ENCODE assay signal across 18 cellular contexts in genomic region chr6:46207174-46207573, GRCh38. TPM values are rescaled to one million over a fixed set of nuclear protein-coding genes. Genes with fewer than 3 reads are reported as not detected.
DNase-seq lines count a peak whose midpoint lies in the region; ATAC-seq and TF ChIP-seq lines count a peak whose summit lies in the region.
"Had no signal": no experiment of that assay in that cellular context is flagged by ENCODE, and none has a peak within 500 bp of the region (broad histone marks: within the 10 kb centered on the region; RNA-seq: fewer than 3 reads in every experiment).

No MANE protein-coding gene starts in this region.

- peaks cover 0 to 3% of the 10 kb centered on the region in 2 donors for H3K4me1 Mint-ChIP-seq in natural killer cell treated with Interleukin-12 subunit alpha and Interleukin-12 subunit beta and Interleukin-15 and Interleukin-18, amount 100 ng/mL, for 72 hours (ENCODE audit: low read depth in 2 of 2)
- H3K4me1 Mint-ChIP-seq: B cell had no signal

- intact Hi-C loops in breast epithelium (cut with DNase I; ENCODE audit: low total_unique reads) (no loop called here), posterior cingulate gyrus (cut with DNase I) (loop anchor here (5.0 kb wide), 1 partner anchor 120 kb away; no protein-coding TSS in a partner anchor)

- H2BK5ac ChIP-seq in mesenchymal stem cell (ENCODE audit: low read depth, low read length, poor library complexity, severe bottlenecking), result no peak overlapping the region

- H3K4me1 ChIP-seq in breast epithelium, result no peaks in the 10 kb centered on the region
- H3K4me1 ChIP-seq in OCI-LY3 (ENCODE audit: low read length), result peaks cover 7% of the 10 kb centered on the region
- no peaks in the 10 kb centered on the region for H3K4me1 ChIP-seq in mesenchymal stem cell (ENCODE audit: control insufficient read depth, insufficient read depth, low read depth, low read length)
- H3K4me1 ChIP-seq: A549 had no signal

- no peaks in the 10 kb centered on the region for H4K20me1 ChIP-seq in OCI-LY3 (ENCODE audit: insufficient read depth, low read length)

- H3K9me3 ChIP-seq in breast epithelium (no peaks in the 10 kb centered on the region), OCI-LY3 (ENCODE audit: insufficient read depth, low read length) (0 out of 2 replicates have a peak, but pooled peaks cover 4% of the 10 kb centered on the region), mesenchymal stem cell (ENCODE audit: control insufficient read depth, low read length) (no peaks in the 10 kb centered on the region)
- H3K9me3 ChIP-seq: A549 had no signal

- H3K4me3 ChIP-seq in breast epithelium (no peak overlapping the region), OCI-LY3 (ENCODE audit: low read length) (no peak overlapping the region), mesenchymal stem cell (ENCODE audit: insufficient read depth in 1 of 2, low read depth in 1 of 2, low read length in 2 of 2) (no peak overlapping the region)
- H3K4me3 ChIP-seq: A549, K562 had no signal

- H4K8ac ChIP-seq in mesenchymal stem cell (ENCODE audit: low read length), result no peak overlapping the region

- no peak overlapping the region for H2BK120ac ChIP-seq in mesenchymal stem cell (ENCODE audit: low read depth, low read length)

- H2AK5ac ChIP-seq in mesenchymal stem cell (ENCODE audit: low read length, severe bottlenecking), result no peak overlapping the region

- no peak overlapping the region for H2BK15ac ChIP-seq in mesenchymal stem cell (ENCODE audit: low read depth, poor library complexity, severe bottlenecking)

- no peak overlapping the region for H2BK12ac ChIP-seq in mesenchymal stem cell (ENCODE audit: low read length in 2 of 2)

- no peaks in the 10 kb centered on the region for H3K79me2 ChIP-seq in OCI-LY3 (ENCODE audit: low read length)

- no peak overlapping the region for H3K4ac ChIP-seq in mesenchymal stem cell (ENCODE audit: low read depth in 1 of 2, low read length in 2 of 2)

- H3K23ac ChIP-seq in mesenchymal stem cell (ENCODE audit: low read length in 2 of 2), result no peak overlapping the region

- H3K9me3 Mint-ChIP-seq in natural killer cell treated with Interleukin-12 subunit alpha and Interleukin-12 subunit beta and Interleukin-15 and Interleukin-18, amount 100 ng/mL, for 72 hours, result no peaks in the 10 kb centered on the region

- peak overlapping the region; percentile 22 for H4K91ac ChIP-seq in mesenchymal stem cell (ENCODE audit: low read length)

- H3K36me3 ChIP-seq in breast epithelium, result no peaks in the 10 kb centered on the region
- no peaks in the 10 kb centered on the region for H3K36me3 ChIP-seq in OCI-LY3 (replicated peaks; ENCODE audit: low read depth, low read length)
- no peaks in the 10 kb centered on the region for H3K36me3 ChIP-seq in mesenchymal stem cell (ENCODE audit: control insufficient read depth in 1 of 2, insufficient read depth in 2 of 2, low read depth in 1 of 2, low read length in 2 of 2)

- no peak overlapping the region for H3K4me3 Mint-ChIP-seq in natural killer cell treated with Interleukin-12 subunit alpha and Interleukin-12 subunit beta and Interleukin-15 and Interleukin-18, amount 100 ng/mL, for 72 hours
- H3K4me3 Mint-ChIP-seq: B cell, CD14-positive monocyte had no signal

- 81% methylated on average over 2 of the region's 3 CpGs for WGBS in mesenchymal stem cell

- H3K4me2 ChIP-seq in OCI-LY3 (ENCODE audit: low read length) (peak overlapping the region; percentile 10), mesenchymal stem cell (ENCODE audit: low read length, poor library complexity, severe bottlenecking) (no peak overlapping the region)
- H3K4me2 ChIP-seq: A549 had no signal

- DNase-seq in T47D (ENCODE audit: low read depth in 1 of 2, low spot score in 1 of 2) (peak; percentile 26 to 59), breast epithelium (ENCODE audit: low spot score in 2 of 2) (no peak), HT-29 (ENCODE audit: low spot score) (peak; percentile 19), mesenchymal stem cell (no peak), NCI-H82 treated with DMSO at 0.1 percent for 48 hours (lab: John Stamatoyannopoulos, UW; ENCODE audit: unreplicated experiment) (no peak), posterior cingulate gyrus (no peak)
- no peak for DNase-seq in natural killer cell treated with Interleukin-12 subunit alpha and Interleukin-12 subunit beta and Interleukin-15 and Interleukin-18, amount 100 ng/mL, for 72 hours (ENCODE audit: low spot score)
- DNase-seq: GDM1, MM.1S, NCI-H1048, NCI-H1436 treated with DMSO at 0.1 percent for 48 hours, NCI-H1930, NCI-H446 treated with DMSO at 0.1 percent for 48 hours had no signal

- no peak overlapping the region for H3K14ac ChIP-seq in mesenchymal stem cell (ENCODE audit: low read length in 2 of 2)

- no peaks in the 10 kb centered on the region for H3K27me3 Mint-ChIP-seq in natural killer cell treated with Interleukin-12 subunit alpha and Interleukin-12 subunit beta and Interleukin-15 and Interleukin-18, amount 100 ng/mL, for 72 hours
- H3K27me3 Mint-ChIP-seq: B cell had no signal

- no peak overlapping the region for H3K27ac Mint-ChIP-seq in natural killer cell treated with Interleukin-12 subunit alpha and Interleukin-12 subunit beta and Interleukin-15 and Interleukin-18, amount 100 ng/mL, for 72 hours
- H3K27ac Mint-ChIP-seq: B cell had no signal

- ATAC-seq in natural killer cell treated with Interleukin-12 subunit alpha and Interleukin-12 subunit beta and Interleukin-15 and Interleukin-18, amount 100 ng/mL, for 72 hours, result no peak
- ATAC-seq: A549, K562 had no signal

- no peaks in the 10 kb centered on the region for H3K27me3 ChIP-seq in breast epithelium
- H3K27me3 ChIP-seq in OCI-LY3 (ENCODE audit: low read depth, low read length), result no peaks in the 10 kb centered on the region
- H3K27me3 ChIP-seq in mesenchymal stem cell (ENCODE audit: control insufficient read depth in 1 of 2, insufficient read depth in 1 of 2, low read length in 2 of 2), result peaks cover 0 to 23% of the 10 kb centered on the region in 2 experiments

- 0 out of 2 replicates have a peak overlapping the region, but pooled peaks have one; percentile 26 for H2AFZ ChIP-seq in OCI-LY3 (ENCODE audit: low read depth, low read length)
- H2AFZ ChIP-seq in mesenchymal stem cell (ENCODE audit: low read depth, low read length), result no peak overlapping the region

- in situ Hi-C loops in T47D (cut with HindIII; ENCODE audit: low pct_unique_long_range_greater_than_20kb, low sequenced_read_pairs), result no loop called here

- H3K9ac ChIP-seq in OCI-LY3 (ENCODE audit: low read length) (no peak overlapping the region), mesenchymal stem cell (ENCODE audit: low read length) (no peak overlapping the region)

- H3K18ac ChIP-seq in mesenchymal stem cell (ENCODE audit: low read depth in 1 of 2, low read length in 2 of 2), result no peak overlapping the region

- no peaks in the 10 kb centered on the region for H3K36me3 Mint-ChIP-seq in natural killer cell treated with Interleukin-12 subunit alpha and Interleukin-12 subunit beta and Interleukin-15 and Interleukin-18, amount 100 ng/mL, for 72 hours
- H3K36me3 Mint-ChIP-seq: CD14-positive monocyte had no signal

- no peaks in the 10 kb centered on the region for H3K79me1 ChIP-seq in mesenchymal stem cell (replicated peaks; ENCODE audit: low read length, poor library complexity, severe bottlenecking)

- H3K27ac ChIP-seq in breast epithelium, result no peak overlapping the region
- no peak overlapping the region for H3K27ac ChIP-seq in OCI-LY3 (ENCODE audit: low read length)
- H3K27ac ChIP-seq in mesenchymal stem cell (ENCODE audit: low read length, poor library complexity, severe bottlenecking), result no peak overlapping the region
- H3K27ac ChIP-seq: A549 had no signal

- TF ChIP-seq CTCF in breast epithelium (IDR thresholded peaks at IDR 0.05) (no peak), OCI-LY3 (IDR thresholded peaks at IDR 0.05; ENCODE audit: low read depth, low read length) (no peak)

- TF ChIP-seq POLR2A in breast epithelium (IDR thresholded peaks at IDR 0.05), result no peak

RNA-seq across cellular contexts. Expression of gene ENPP5, which starts 36.4 kb away (rescaled TPM):
- total RNA-seq in breast epithelium, result 10 to 100 TPM in 2 of 3 donors, 1 to 10 TPM in 1; 2.2 to 28.1 (median 13.8) TPM
- total RNA-seq in HT-29 (2014; rRNA removed; shearing (Covaris generic)), result 1.4 TPM in 1 of 2 replicates, not detected in the other
- 0.03 TPM for polyA plus RNA-seq in mesenchymal stem cell (2013, experiment 1 of 2)
- polyA plus RNA-seq in mesenchymal stem cell (2013, experiment 2 of 2), result 0.01 TPM
- 1 to 10 TPM in 1 of 2 donors, under 1 TPM in 1; 0.14 to 1.0 TPM for total RNA-seq in natural killer cell treated with Interleukin-12 subunit alpha and Interleukin-12 subunit beta and Interleukin-15 and Interleukin-18, amount 100 ng/mL, for 72 hours
- total RNA-seq: K562 had no signal
- polyA plus RNA-seq: A549, CD14-positive monocyte, K562 had no signal

Comparison
In these comparisons a context has a peak if more than half of its experiments do, and no peak if none do; other contexts are left out.
1. DNase-seq: peak in T47D (2 of 2) and HT-29 (single experiment); none in breast epithelium (0 of 2), mesenchymal stem cell (single experiment), NCI-H82 treated with DMSO at 0.1 percent for 48 hours (single experiment), natural killer cell treated with Interleukin-12 subunit alpha and Interleukin-12 subunit beta and Interleukin-15 and Interleukin-18, amount 100 ng/mL, for 72 hours (single experiment) and posterior cingulate gyrus (0 of 10).